ENCODE assay signal across 16 cellular contexts in the genomic region with DNA sequence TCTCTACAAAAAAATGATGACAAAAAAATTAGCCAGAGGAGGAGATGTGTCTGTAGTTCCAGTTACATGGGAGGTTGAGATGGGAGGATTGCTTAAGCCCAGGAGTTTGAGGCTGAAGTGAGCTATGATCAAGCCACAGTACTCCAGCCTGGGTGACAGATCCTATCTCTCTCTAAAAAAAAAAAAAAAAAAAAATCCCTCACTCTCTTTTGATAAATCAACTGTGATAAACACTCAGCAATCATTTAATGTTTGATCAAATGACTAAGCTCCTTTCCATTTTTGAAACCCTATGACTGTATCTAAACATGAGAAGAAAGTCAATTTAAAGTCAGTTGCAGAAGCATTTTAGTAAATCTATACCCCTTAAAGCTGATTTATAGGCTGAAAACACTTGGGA.
DNase-seq lines count a peak whose midpoint lies in the region; ATAC-seq and TF ChIP-seq lines count a peak whose summit lies in the region.
"Had no signal": no experiment of that assay in that cellular context is flagged by ENCODE, and none has a peak within 500 bp of the region (broad histone marks: within the 10 kb centered on the region; RNA-seq: fewer than 3 reads in every experiment).

No MANE protein-coding gene starts in this region.

- DNase-seq in activated T-cell treated with anti-CD3 and anti-CD28 coated beads, Interleukin-2, amount 50 U/mL, for 24 hours: no peak
- DNase-seq in activated T-cell treated with anti-CD3 and anti-CD28 coated beads for 4 hours (no peak), Caki2 (ENCODE audit: low read depth) (peak; percentile 40), kidney tubule cell (ENCODE audit: low spot score) (peak; percentile 37), SK-N-SH (no peak)
- no peak for DNase-seq in CD4-positive, CD25-positive, alpha-beta regulatory T cell
- DNase-seq: DMS79, MM.1S, NCI-H1092, NCI-H146, NCI-H2029 treated with DMSO at 0.1 percent for 48 hours, NCI-H2171, NCI-H526, SJCRH30 had no signal

- H3K36me3 ChIP-seq in CD4-positive, CD25-positive, alpha-beta regulatory T cell (ENCODE audit: control insufficient read depth, insufficient read depth, low read length): no peaks in the 10 kb centered on the region
- no peaks in the 10 kb centered on the region for H3K36me3 ChIP-seq in SK-N-SH (replicated peaks in 1 of 2; ENCODE audit: control insufficient read depth in 1 of 2, insufficient read depth in 2 of 2, low read length in 1 of 2)
- H3K36me3 ChIP-seq: SJCRH30 had no signal

- H3K27me3 ChIP-seq in CD4-positive, CD25-positive, alpha-beta regulatory T cell (ENCODE audit: control insufficient read depth, insufficient read depth, low read length): peaks cover 2% of the 10 kb centered on the region
- H3K27me3 ChIP-seq in SK-N-SH (ENCODE audit: insufficient read depth): no peaks in the 10 kb centered on the region
- H3K27me3 ChIP-seq: SJCRH30 had no signal

- H3K27ac Mint-ChIP-seq in activated T-cell treated with anti-CD3 and anti-CD28 coated beads, Interleukin-2, amount 50 U/mL, for 24 hours: peak overlapping the region; percentile 79
- peak overlapping the region in 2 of 3 donors; percentile 66 to 78 for H3K27ac Mint-ChIP-seq in CD4-positive, CD25-positive, alpha-beta regulatory T cell

- no peaks in the 10 kb centered on the region for H3K79me2 ChIP-seq in SK-N-SH (ENCODE audit: insufficient read depth)

- CTCF ChIA-PET in SK-N-SH (lab: Yijun Ruan, JAX): no interaction called here

- no peaks in the 10 kb centered on the region for H3F3A ChIP-seq in SK-N-SH (replicated peaks; ENCODE audit: insufficient read depth)

- H3K4me1 ChIP-seq in CD4-positive, CD25-positive, alpha-beta regulatory T cell (ENCODE audit: control insufficient read depth, insufficient read depth, low read length, poor library complexity, severe bottlenecking): peaks cover 4% of the 10 kb centered on the region
- H3K4me1 ChIP-seq in SK-N-SH (ENCODE audit: control insufficient read depth in 1 of 2, insufficient read depth in 2 of 2, low read depth in 1 of 2, low read length in 1 of 2): peaks cover 0 to 7% of the 10 kb centered on the region in 2 experiments; a peak in 1 of 4 replicates
- H3K4me1 ChIP-seq: SJCRH30 had no signal

- no peaks in the 10 kb centered on the region for H3K9me3 ChIP-seq in CD4-positive, CD25-positive, alpha-beta regulatory T cell (ENCODE audit: control insufficient read depth in 2 of 2, low read length in 2 of 2)
- H3K9me3 ChIP-seq in SK-N-SH: no peaks in the 10 kb centered on the region
- H3K9me3 ChIP-seq: SJCRH30 had no signal

- TF ChIP-seq EP300 in SK-N-SH (IDR thresholded peaks at IDR 0.05; ENCODE audit: borderline replicate concordance in 1 of 2, low read depth in 1 of 2, low read length in 1 of 2): no peak

- H3K4me1 Mint-ChIP-seq in activated T-cell treated with anti-CD3 and anti-CD28 coated beads, Interleukin-2, amount 50 U/mL, for 24 hours (ENCODE audit: low read depth): peaks cover 58% of the 10 kb centered on the region
- H3K4me1 Mint-ChIP-seq in CD4-positive, CD25-positive, alpha-beta regulatory T cell: peaks cover 0 to 61% (median 27%) of the 10 kb centered on the region in 4 donors

- no peak overlapping the region for H3K4me3 ChIP-seq in CD4-positive, CD25-positive, alpha-beta regulatory T cell (ENCODE audit: low read depth, low read length)
- no peak overlapping the region for H3K4me3 ChIP-seq in SK-N-SH (ENCODE audit: low read depth in 2 of 2, low read length in 1 of 2)
- H3K4me3 ChIP-seq: SJCRH30 had no signal

- no peak overlapping the region for H3K4me3 Mint-ChIP-seq in activated T-cell treated with anti-CD3 and anti-CD28 coated beads, Interleukin-2, amount 50 U/mL, for 24 hours
- H3K4me3 Mint-ChIP-seq in CD4-positive, CD25-positive, alpha-beta regulatory T cell: no peak overlapping the region
- H3K4me3 Mint-ChIP-seq: CD14-positive monocyte had no signal

- H3K9me2 ChIP-seq in SK-N-SH: no peaks in the 10 kb centered on the region

- no peak overlapping the region for H3K4me2 ChIP-seq in SK-N-SH

- H3K9me3 Mint-ChIP-seq in activated T-cell treated with anti-CD3 and anti-CD28 coated beads, Interleukin-2, amount 50 U/mL, for 24 hours: no peaks in the 10 kb centered on the region
- H3K9me3 Mint-ChIP-seq in CD4-positive, CD25-positive, alpha-beta regulatory T cell: no peaks in the 10 kb centered on the region
- H3K9me3 Mint-ChIP-seq: CD14-positive monocyte had no signal

- no peak for ATAC-seq in CD4-positive, CD25-positive, alpha-beta regulatory T cell (ENCODE audit: low read depth in 2 of 2)
- ATAC-seq in GM18505 (IDR thresholded peaks at IDR 0.05; ENCODE audit: unreplicated experiment): no peak

- no peak for TF ChIP-seq CTCF in SK-N-SH (IDR thresholded peaks at IDR 0.05)

- H3K27me3 Mint-ChIP-seq in activated T-cell treated with anti-CD3 and anti-CD28 coated beads, Interleukin-2, amount 50 U/mL, for 24 hours: no peaks in the 10 kb centered on the region
- peaks cover 9% of the 10 kb centered on the region for H3K27me3 Mint-ChIP-seq in CD4-positive, CD25-positive, alpha-beta regulatory T cell

- in situ Hi-C loops in Caki2 (cut with HindIII; ENCODE audit: low pct_unique_long_range_greater_than_20kb, low sequenced_read_pairs): no loop called here

- no peak overlapping the region for H3K27ac ChIP-seq in CD4-positive, CD25-positive, alpha-beta regulatory T cell (ENCODE audit: insufficient read depth, low read length, poor library complexity, severe bottlenecking)
- H3K27ac ChIP-seq in SK-N-SH (ENCODE audit: low read depth in 2 of 2, low read length in 1 of 2): no peak overlapping the region
- H3K27ac ChIP-seq: SJCRH30 had no signal

- no peaks in the 10 kb centered on the region for H3K36me3 Mint-ChIP-seq in activated T-cell treated with anti-CD3 and anti-CD28 coated beads, Interleukin-2, amount 50 U/mL, for 24 hours (ENCODE audit: low read depth)
- H3K36me3 Mint-ChIP-seq in CD4-positive, CD25-positive, alpha-beta regulatory T cell: peaks cover 8% of the 10 kb centered on the region

- POLR2A ChIA-PET in SK-N-SH (lab: Yijun Ruan, JAX): no interaction called here

- TF ChIP-seq RAD21 in SK-N-SH (IDR thresholded peaks at IDR 0.05; ENCODE audit: low read length): no peak

- TF ChIP-seq POLR2A in GM18505 (IDR thresholded peaks at IDR 0.05; ENCODE audit: borderline replicate concordance, extremely low read depth, insufficient read depth, insufficient read length): no peak

- no peak overlapping the region for H2AFZ ChIP-seq in SK-N-SH (ENCODE audit: low read depth)

- no peak overlapping the region for H3K9ac ChIP-seq in SK-N-SH

- no peaks in the 10 kb centered on the region for H4K20me1 ChIP-seq in SK-N-SH (ENCODE audit: insufficient read depth)

TF ChIP-seq in SK-N-SH, 30 proteins besides CTCF, POLR2A, EP300 and RAD21:
- TF ChIP-seq RFX5 (IDR thresholded peaks at IDR 0.05; ENCODE audit: low read length): no peak
- TF ChIP-seq EZH2phosphoT487 (IDR thresholded peaks at IDR 0.05; ENCODE audit: borderline replicate concordance, low read depth): no peak
- TF ChIP-seq RCOR1 (IDR thresholded peaks at IDR 0.05; ENCODE audit: low read length): no peak
- no peak for TF ChIP-seq POLR2AphosphoS5 (IDR thresholded peaks at IDR 0.05; ENCODE audit: low read depth, low read length)
- no peak for TF ChIP-seq RXRA (IDR thresholded peaks at IDR 0.05; ENCODE audit: borderline replicate concordance, low read depth)
- TF ChIP-seq, protein P1, sequence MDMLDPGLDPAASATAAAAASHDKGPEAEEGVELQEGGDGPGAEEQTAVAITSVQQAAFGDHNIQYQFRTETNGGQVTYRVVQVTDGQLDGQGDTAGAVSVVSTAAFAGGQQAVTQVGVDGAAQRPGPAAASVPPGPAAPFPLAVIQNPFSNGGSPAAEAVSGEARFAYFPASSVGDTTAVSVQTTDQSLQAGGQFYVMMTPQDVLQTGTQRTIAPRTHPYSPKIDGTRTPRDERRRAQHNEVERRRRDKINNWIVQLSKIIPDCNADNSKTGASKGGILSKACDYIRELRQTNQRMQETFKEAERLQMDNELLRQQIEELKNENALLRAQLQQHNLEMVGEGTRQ (IDR thresholded peaks at IDR 0.05; ENCODE audit: borderline replicate concordance, low read depth, low read length): no peak
- TF ChIP-seq, protein P2, sequence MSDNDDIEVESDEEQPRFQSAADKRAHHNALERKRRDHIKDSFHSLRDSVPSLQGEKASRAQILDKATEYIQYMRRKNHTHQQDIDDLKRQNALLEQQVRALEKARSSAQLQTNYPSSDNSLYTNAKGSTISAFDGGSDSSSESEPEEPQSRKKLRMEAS (IDR thresholded peaks at IDR 0.05; ENCODE audit: low read depth): no peak
- TF ChIP-seq NRF1 (IDR thresholded peaks at IDR 0.05; ENCODE audit: low read depth, low read length): no peak
- no peak for TF ChIP-seq SMC3 (IDR thresholded peaks at IDR 0.05; ENCODE audit: low read depth, low read length)

Comparison
In these comparisons a context has a peak if more than half of its experiments do, and no peak if none do; other contexts are left out.
1. DNase-seq: peak in Caki2 (single experiment) and kidney tubule cell (single experiment); none in activated T-cell treated with anti-CD3 and anti-CD28 coated beads, Interleukin-2, amount 50 U/mL, for 24 hours (single experiment), activated T-cell treated with anti-CD3 and anti-CD28 coated beads for 4 hours (single experiment), CD4-positive, CD25-positive, alpha-beta regulatory T cell (0 of 3) and SK-N-SH (single experiment).